ENCODE assay signal across 9 cellular contexts in genomic region chr10:1737222-1738061, GRCh38. TPM values are rescaled to one million over a fixed set of nuclear protein-coding genes. Genes with fewer than 3 reads are reported as not detected.
A peak's percentile ranks its signal among the peaks of the same experiment; 100 is the strongest.
DNase-seq lines count a peak whose midpoint lies in the region; ATAC-seq, FAIRE-seq and TF ChIP-seq lines count a peak whose summit lies in the region.
"Had no signal": no experiment of that assay in that cellular context is flagged by ENCODE, and none has a peak within 500 bp of the region (broad histone marks: within the 10 kb centered on the region; RNA-seq: fewer than 3 reads in every experiment).

Gene ADARB2, minus strand, starts transcription at chr10:1737525.

- ATAC-seq in GM18870 (IDR thresholded peaks at IDR 0.05; ENCODE audit: unreplicated experiment) (peak; percentile 77), HG02981 (IDR thresholded peaks at IDR 0.05; ENCODE audit: unreplicated experiment) (peak; percentile 73)

- peaks cover 33 to 79% (median 70%) of the 10 kb centered on the region in 11 experiments for H3K27me3 ChIP-seq in BLaER1 treated with 17β-estradiol and CSF1 and Interleukin-3, amounts not matched to agents 10 nM and 100 nM
- peaks cover 30% of the 10 kb centered on the region for H3K27me3 ChIP-seq in neural cell (ENCODE audit: insufficient read depth, low read depth, low read length)

- H4K20me1 ChIP-seq in BLaER1 treated with 17β-estradiol and CSF1 and Interleukin-3, amounts not matched to agents 10 nM and 100 nM, result peaks cover 0 to 42% (median 15%) of the 10 kb centered on the region in 11 experiments; a peak in 14 of 22 replicates
- H4K20me1 ChIP-seq in neural cell (ENCODE audit: insufficient read depth), result no peaks in the 10 kb centered on the region

- peak within 1 kb of the TSS in 10 of 11 experiments; percentile 14 to 71 (median 45); a peak in 17 of 22 replicates for H3K9ac ChIP-seq in BLaER1 treated with 17β-estradiol and CSF1 and Interleukin-3, amounts not matched to agents 10 nM and 100 nM
- peak within 1 kb of the TSS; percentile 69 for H3K9ac ChIP-seq in neural cell (ENCODE audit: low read length)

- no peak for TF ChIP-seq CTCF in neural cell (IDR thresholded peaks at IDR 0.05; ENCODE audit: poor library complexity, severe bottlenecking)

- no peaks in the 10 kb centered on the region for H3K9me2 ChIP-seq in neural cell (ENCODE audit: insufficient read depth, low read length)

- H3K4me3 ChIP-seq in BLaER1 treated with 17β-estradiol and CSF1 and Interleukin-3, amounts not matched to agents 10 nM and 100 nM, result peak within 1 kb of the TSS; percentile 51 to 70 (median 62)
- peak within 1 kb of the TSS; percentile 85 for H3K4me3 ChIP-seq in neural cell (ENCODE audit: low read length)

- peak within 1 kb of the TSS; percentile 99 to 100 (median 99) for H3K4me2 ChIP-seq in BLaER1 treated with 17β-estradiol and CSF1 and Interleukin-3, amounts not matched to agents 10 nM and 100 nM
- peak within 1 kb of the TSS; percentile 85 for H3K4me2 ChIP-seq in neural cell (ENCODE audit: low read length)

- TF ChIP-seq EP300 in neural cell (conservative IDR thresholded peaks at IDR 0.05; ENCODE audit: poor library complexity, severe bottlenecking), result no peak

- peak within 1 kb of the TSS in 1 of 11 experiments; percentile 32; a peak in 1 of 22 replicates for H3K27ac ChIP-seq in BLaER1 treated with 17β-estradiol and CSF1 and Interleukin-3, amounts not matched to agents 10 nM and 100 nM
- H3K27ac ChIP-seq in neural cell (ENCODE audit: low read length), result peak within 1 kb of the TSS; percentile 53

- H3K9me3 ChIP-seq in BLaER1 treated with 17β-estradiol and CSF1 and Interleukin-3, amounts not matched to agents 10 nM and 100 nM (replicated peaks in 1 of 11), result no peaks in the 10 kb centered on the region
- no peaks in the 10 kb centered on the region for H3K9me3 ChIP-seq in neural cell (ENCODE audit: low read length)

- peak within 1 kb of the TSS; percentile 36 for H2AFZ ChIP-seq in neural cell (ENCODE audit: low read depth, low read length)

- peaks cover 27 to 73% (median 57%) of the 10 kb centered on the region in 10 experiments for H3K4me1 ChIP-seq in BLaER1 treated with 17β-estradiol and CSF1 and Interleukin-3, amounts not matched to agents 10 nM and 100 nM

- H3K79me2 ChIP-seq in neural cell (replicated peaks; ENCODE audit: insufficient read depth, low read length), result peaks cover 28% of the 10 kb centered on the region

- DNase-seq in NCI-H510A treated with DMSO at 0.1 percent for 48 hours (lab: John Stamatoyannopoulos, UW) (peak; percentile 88), ecto neural progenitor cell (ENCODE audit: low spot score) (peak; percentile 92), HTR-8/SVneo (ENCODE audit: insufficient read length, low spot score) (no peak), A172 (ENCODE audit: low spot score) (no peak)

- FAIRE-seq in HTR-8/SVneo (lab: Jason Lieb, UNC), result no peak
- FAIRE-seq: endothelial cell of umbilical vein had no signal

- TF ChIP-seq RAD21 in neural cell (conservative IDR thresholded peaks at IDR 0.05), result peak; percentile 64

- peaks cover 2% of the 10 kb centered on the region for H3F3A ChIP-seq in neural cell (ENCODE audit: insufficient read depth, low read length, poor library complexity, severe bottlenecking)

- no peaks in the 10 kb centered on the region for H3K36me3 ChIP-seq in BLaER1 treated with 17β-estradiol and CSF1 and Interleukin-3, amounts not matched to agents 10 nM and 100 nM
- H3K36me3 ChIP-seq in neural cell (ENCODE audit: insufficient read depth, low read length), result no peaks in the 10 kb centered on the region

TF ChIP-seq in neural cell, 6 proteins besides CTCF, POLR2A, EP300 and RAD21:
- TF ChIP-seq EZH2 (IDR thresholded peaks at IDR 0.05; ENCODE audit: borderline replicate concordance, insufficient read depth, low read length, poor library complexity, severe bottlenecking), result no peak
- TF ChIP-seq TAF1 (IDR thresholded peaks at IDR 0.05; ENCODE audit: low read depth), result no peak
- peak; percentile 53 for TF ChIP-seq MXI1 (conservative IDR thresholded peaks at IDR 0.05; ENCODE audit: poor library complexity, severe bottlenecking)
- no peak for TF ChIP-seq SMC3 (conservative IDR thresholded peaks at IDR 0.05; ENCODE audit: poor library complexity)
- TF ChIP-seq POLR2AphosphoS5 (IDR thresholded peaks at IDR 0.05), result peak; percentile 72
- peak; percentile 18 for TF ChIP-seq REST (IDR thresholded peaks at IDR 0.05; ENCODE audit: borderline replicate concordance)

RNA-seq across cellular contexts. Expression of gene ADARB2, which starts in this region (rescaled TPM):
- 3.6 and 7.2 TPM in 2 replicates for polyA plus RNA-seq in neural cell
- polyA minus RNA-seq in neural cell, result 17.5 and 22.5 TPM in 2 replicates
- 0.38 and 1.2 TPM in 2 replicates for total RNA-seq in A172 (2014; rRNA removed; shearing (Covaris generic))
- total RNA-seq: endothelial cell of umbilical vein had no signal
- polyA plus RNA-seq: endothelial cell of umbilical vein had no signal

Comparison
In these comparisons a context has a peak if more than half of its experiments do, and no peak if none do; other contexts are left out.
1. DNase-seq: peak in NCI-H510A treated with DMSO at 0.1 percent for 48 hours (single experiment) and ecto neural progenitor cell (single experiment); none in HTR-8/SVneo (single experiment) and A172 (single experiment).